In the genomic region with DNA sequence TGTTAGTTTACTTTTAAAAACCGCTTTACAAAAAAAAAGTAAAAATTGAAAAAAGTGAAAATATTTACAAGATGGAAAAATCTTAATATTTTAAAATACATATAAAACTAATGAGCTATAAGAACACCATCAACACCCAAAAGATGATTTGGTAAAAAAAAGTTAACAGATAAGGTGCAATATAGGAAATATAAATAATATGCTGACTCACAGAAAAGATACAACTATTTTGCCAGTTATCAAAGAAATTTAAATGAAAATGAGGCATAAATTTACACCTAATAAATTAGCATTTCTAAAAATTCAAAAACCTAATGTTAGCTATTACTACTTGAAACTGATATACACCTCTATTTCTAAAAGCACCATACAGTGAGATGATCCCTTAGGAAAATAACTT, we compare ENCODE assay signal across 26 cellular contexts.
"Had no signal": no experiment of that assay in that cellular context is flagged by ENCODE, and none has a peak within 500 bp of the region (broad histone marks: within the 10 kb centered on the region; RNA-seq: fewer than 3 reads in every experiment).

No MANE protein-coding gene starts in this region.

- H3K4me2 ChIP-seq: hepatocyte, smooth muscle cell had no signal

- H3K4me1 ChIP-seq: left ventricle myocardium inferior, prostate gland, sigmoid colon, tibial nerve, uterus had no signal

- H3K9me3 Mint-ChIP-seq: natural killer cell treated with Interleukin-12 subunit alpha and Interleukin-12 subunit beta and Interleukin-15 and Interleukin-18, amount 100 ng/mL, for 72 hours; stimulated activated naive CD8-positive, alpha-beta T cell treated with anti-CD3 and anti-CD28 coated beads, Interleukin-15, amount 100 ng/mL, for 72 hours had no signal

- H3K4me3 Mint-ChIP-seq: mesothelial cell of epicardium; naive thymus-derived CD4-positive, alpha-beta T cell; natural killer cell treated with Interleukin-12 subunit alpha and Interleukin-12 subunit beta and Interleukin-15 and Interleukin-18, amount 100 ng/mL, for 72 hours; stimulated activated memory B cell treated with anti-CD40 and anti-IgM and Interleukin-4, amounts not matched to agents 10 μg/mL and 1 μg/mL and 100 μg/mL, for 72 hours; stimulated activated naive CD8-positive, alpha-beta T cell treated with anti-CD3 and anti-CD28 coated beads, Interleukin-15, amount 100 ng/mL, for 72 hours; type B pancreatic cell had no signal

- H3K27me3 ChIP-seq: hepatocyte, ovary, sigmoid colon, tibial nerve, uterus had no signal

- H3K9me3 ChIP-seq: mucosa of descending colon, ovary, prostate gland, sigmoid colon, tibial nerve, uterus had no signal

- H3K27ac ChIP-seq: hepatocyte, left ventricle myocardium inferior, ovary, prostate gland, sigmoid colon, tibial nerve, uterus had no signal

- H2AFZ ChIP-seq: hepatocyte had no signal

- H3K79me2 ChIP-seq: hepatocyte had no signal

- DNase-seq: left ventricle myocardium inferior; mesendoderm; mucosa of descending colon; naive thymus-derived CD4-positive, alpha-beta T cell; ovary; posterior cingulate gyrus; retina; right cardiac atrium; sigmoid colon; stimulated activated CD4-positive, alpha-beta T cell treated with anti-CD3 and anti-CD28 coated beads, Interleukin-1b, Interleukin-23, amount 100 ng/mL, for 48 hours; stimulated activated CD4-positive, alpha-beta T cell treated with anti-CD3 and anti-CD28 coated beads, Interleukin-2, amount 100 ng/mL, for 48 hours; stimulated activated CD4-positive, alpha-beta T cell treated with anti-CD3 and anti-CD28 coated beads, Interleukin-4, amount 100 ng/mL, for 4 hours; stimulated activated CD8-positive, alpha-beta memory T cell treated with anti-CD3 and anti-CD28 coated beads, Interleukin-4, amount 100 ng/mL, for 48 hours; stimulated activated naive CD4-positive, alpha-beta T cell treated with Interleukin-2 at 50 U/mL for 16 hours; stimulated activated naive CD8-positive, alpha-beta T cell treated with anti-CD3 and anti-CD28 coated beads, Interleukin-15, amount 100 ng/mL, for 72 hours; substantia nigra; uterus had no signal

- H3K36me3 ChIP-seq: left ventricle myocardium inferior, ovary, prostate gland, sigmoid colon, tibial nerve, uterus had no signal

- ATAC-seq: mucosa of descending colon; naive thymus-derived CD4-positive, alpha-beta T cell; natural killer cell treated with Interleukin-12 subunit alpha and Interleukin-12 subunit beta and Interleukin-15 and Interleukin-18, amount 100 ng/mL, for 72 hours; right cardiac atrium; stimulated activated memory B cell treated with anti-CD40 and anti-IgM and Interleukin-4, amounts not matched to agents 10 μg/mL and 1 μg/mL and 100 μg/mL, for 72 hours; stimulated activated naive CD8-positive, alpha-beta T cell treated with anti-CD3 and anti-CD28 coated beads, Interleukin-15, amount 100 ng/mL, for 72 hours had no signal

- H3K4me1 Mint-ChIP-seq: mesothelial cell of epicardium; stimulated activated memory B cell treated with anti-CD40 and anti-IgM and Interleukin-4, amounts not matched to agents 10 μg/mL and 1 μg/mL and 100 μg/mL, for 72 hours; stimulated activated naive CD8-positive, alpha-beta T cell treated with anti-CD3 and anti-CD28 coated beads, Interleukin-15, amount 100 ng/mL, for 72 hours had no signal

- H3K4me3 ChIP-seq: hepatocyte, left ventricle myocardium inferior, lung, mucosa of descending colon, ovary, prostate gland, sigmoid colon, smooth muscle cell, tibial nerve, uterus had no signal

- H3K27ac Mint-ChIP-seq: mesothelial cell of epicardium; naive thymus-derived CD4-positive, alpha-beta T cell; natural killer cell treated with Interleukin-12 subunit alpha and Interleukin-12 subunit beta and Interleukin-15 and Interleukin-18, amount 100 ng/mL, for 72 hours; stimulated activated memory B cell treated with anti-CD40 and anti-IgM and Interleukin-4, amounts not matched to agents 10 μg/mL and 1 μg/mL and 100 μg/mL, for 72 hours; stimulated activated naive CD8-positive, alpha-beta T cell treated with anti-CD3 and anti-CD28 coated beads, Interleukin-15, amount 100 ng/mL, for 72 hours; type B pancreatic cell had no signal

- H3K27me3 Mint-ChIP-seq: naive thymus-derived CD4-positive, alpha-beta T cell; natural killer cell treated with Interleukin-12 subunit alpha and Interleukin-12 subunit beta and Interleukin-15 and Interleukin-18, amount 100 ng/mL, for 72 hours; stimulated activated memory B cell treated with anti-CD40 and anti-IgM and Interleukin-4, amounts not matched to agents 10 μg/mL and 1 μg/mL and 100 μg/mL, for 72 hours; stimulated activated naive CD8-positive, alpha-beta T cell treated with anti-CD3 and anti-CD28 coated beads, Interleukin-15, amount 100 ng/mL, for 72 hours; type B pancreatic cell had no signal

- H3K36me3 Mint-ChIP-seq: type B pancreatic cell had no signal
